ENCODE assay signal across 28 cellular contexts in the genomic region with DNA sequence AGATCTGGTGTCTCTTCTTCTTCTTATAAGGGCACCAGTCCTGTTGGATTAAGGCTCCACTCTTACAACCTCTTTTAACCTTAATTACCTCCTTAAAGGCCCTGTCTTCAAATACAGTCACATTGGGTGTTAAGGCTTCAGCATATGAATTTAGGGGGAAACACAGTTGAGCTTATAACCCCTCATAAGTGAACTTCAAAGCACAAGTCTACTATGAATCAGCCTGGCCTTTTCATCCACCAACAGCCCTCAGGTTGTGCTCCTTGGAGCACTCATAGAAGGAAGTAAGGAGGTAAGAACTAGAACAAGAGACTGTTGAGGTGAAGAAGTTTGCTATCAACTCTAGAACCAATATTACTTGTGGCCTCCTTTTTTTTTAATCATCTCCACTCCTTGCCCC.
"Had no signal": no experiment of that assay in that cellular context is flagged by ENCODE, and none has a peak within 500 bp of the region (broad histone marks: within the 10 kb centered on the region; RNA-seq: fewer than 3 reads in every experiment).

No MANE protein-coding gene starts in this region.

- H2AFZ ChIP-seq: neural progenitor cell, parathyroid adenoma had no signal

- H3K4me3 Mint-ChIP-seq: naive thymus-derived CD4-positive, alpha-beta T cell; natural killer cell; nephron; neural progenitor cell; stimulated activated effector memory CD8-positive, alpha-beta T cell treated with anti-CD3 and anti-CD28 coated beads, Interleukin-12 subunit alpha, Interleukin-12 subunit beta, amount 100 ng/mL, for 72 hours; stimulated activated naive CD8-positive, alpha-beta T cell treated with anti-CD3 and anti-CD28 coated beads, Interleukin-15, Interleukin-2, amounts not matched to agents 100 ng/mL and 50 ng/mL, for 24 hours had no signal

- DNase-seq: naive thymus-derived CD4-positive, alpha-beta T cell; natural killer cell; occipital lobe; ovary; posterior cingulate gyrus; psoas muscle; right cardiac atrium; right lobe of liver; sigmoid colon; small intestine; stimulated activated CD4-positive, alpha-beta T cell treated with anti-CD3 and anti-CD28 coated beads, Interleukin-15, amount 100 ng/mL, for 24 hours; stimulated activated CD4-positive, alpha-beta T cell treated with anti-CD3 and anti-CD28 coated beads, Interleukin-2, amount 100 ng/mL, for 24 hours; stimulated activated CD4-positive, alpha-beta T cell treated with anti-CD3 and anti-CD28 coated beads, Interleukin-2, amount 100 ng/mL, for 48 hours; stimulated activated CD4-positive, alpha-beta T cell treated with anti-CD3 and anti-CD28 coated beads, Interleukin-4, amount 100 ng/mL, for 24 hours; stimulated activated naive CD4-positive, alpha-beta T cell treated with Interleukin-2 at 50 U/mL for 16 hours; stomach; thyroid gland; trophoblast cell; upper lobe of left lung; uterus had no signal

- H3K36me3 Mint-ChIP-seq: naive thymus-derived CD4-positive, alpha-beta T cell; natural killer cell; neural progenitor cell; stimulated activated effector memory CD8-positive, alpha-beta T cell treated with anti-CD3 and anti-CD28 coated beads, Interleukin-12 subunit alpha, Interleukin-12 subunit beta, amount 100 ng/mL, for 72 hours had no signal

- H3K4me3 ChIP-seq: neural progenitor cell, ovary, psoas muscle, right lobe of liver, sigmoid colon, stomach, thoracic aorta, thyroid gland, tibial nerve, upper lobe of left lung, uterus had no signal

- H3K4me1 Mint-ChIP-seq: naive thymus-derived CD4-positive, alpha-beta T cell; natural killer cell; nephron; neural progenitor cell; stimulated activated effector memory CD8-positive, alpha-beta T cell treated with anti-CD3 and anti-CD28 coated beads, Interleukin-12 subunit alpha, Interleukin-12 subunit beta, amount 100 ng/mL, for 72 hours had no signal

- H3K4me2 ChIP-seq: neural progenitor cell had no signal

- H3K9me3 Mint-ChIP-seq: natural killer cell; neural progenitor cell; stimulated activated effector memory CD8-positive, alpha-beta T cell treated with anti-CD3 and anti-CD28 coated beads, Interleukin-12 subunit alpha, Interleukin-12 subunit beta, amount 100 ng/mL, for 72 hours; stimulated activated naive CD8-positive, alpha-beta T cell treated with anti-CD3 and anti-CD28 coated beads, Interleukin-15, Interleukin-2, amounts not matched to agents 100 ng/mL and 50 ng/mL, for 24 hours had no signal

- H3K79me2 ChIP-seq: parathyroid adenoma had no signal

- H3K36me3 ChIP-seq: neural progenitor cell, ovary, right lobe of liver, sigmoid colon, stomach, thoracic aorta, thyroid gland, tibial nerve, upper lobe of left lung, uterus had no signal

- H3K27me3 Mint-ChIP-seq: progenitor cell of endocrine pancreas had no signal

- H3K4me1 ChIP-seq: neural progenitor cell, parathyroid adenoma, psoas muscle, right lobe of liver, sigmoid colon, thyroid gland, tibial nerve, upper lobe of left lung, uterus had no signal

- H3K27ac ChIP-seq: neural progenitor cell, ovary, parathyroid adenoma, psoas muscle, right lobe of liver, sigmoid colon, stomach, thoracic aorta, thyroid gland, tibial nerve, upper lobe of left lung, uterus had no signal

- H3K27ac Mint-ChIP-seq: naive thymus-derived CD4-positive, alpha-beta T cell; natural killer cell; nephron; neural progenitor cell; progenitor cell of endocrine pancreas; stimulated activated effector memory CD8-positive, alpha-beta T cell treated with anti-CD3 and anti-CD28 coated beads, Interleukin-12 subunit alpha, Interleukin-12 subunit beta, amount 100 ng/mL, for 72 hours; stimulated activated naive CD8-positive, alpha-beta T cell treated with anti-CD3 and anti-CD28 coated beads, Interleukin-15, Interleukin-2, amounts not matched to agents 100 ng/mL and 50 ng/mL, for 24 hours had no signal

- H3K9me3 ChIP-seq: ovary, psoas muscle, right lobe of liver, sigmoid colon, stomach, thoracic aorta, thyroid gland, tibial nerve, upper lobe of left lung, uterus had no signal

- ATAC-seq: naive thymus-derived CD4-positive, alpha-beta T cell; natural killer cell; psoas muscle; right cardiac atrium; right lobe of liver; stimulated activated effector memory CD8-positive, alpha-beta T cell treated with anti-CD3 and anti-CD28 coated beads, Interleukin-12 subunit alpha, Interleukin-12 subunit beta, amount 100 ng/mL, for 72 hours had no signal
